Comparison of ENCODE assay signal across 1 cellular context in the genomic region with DNA sequence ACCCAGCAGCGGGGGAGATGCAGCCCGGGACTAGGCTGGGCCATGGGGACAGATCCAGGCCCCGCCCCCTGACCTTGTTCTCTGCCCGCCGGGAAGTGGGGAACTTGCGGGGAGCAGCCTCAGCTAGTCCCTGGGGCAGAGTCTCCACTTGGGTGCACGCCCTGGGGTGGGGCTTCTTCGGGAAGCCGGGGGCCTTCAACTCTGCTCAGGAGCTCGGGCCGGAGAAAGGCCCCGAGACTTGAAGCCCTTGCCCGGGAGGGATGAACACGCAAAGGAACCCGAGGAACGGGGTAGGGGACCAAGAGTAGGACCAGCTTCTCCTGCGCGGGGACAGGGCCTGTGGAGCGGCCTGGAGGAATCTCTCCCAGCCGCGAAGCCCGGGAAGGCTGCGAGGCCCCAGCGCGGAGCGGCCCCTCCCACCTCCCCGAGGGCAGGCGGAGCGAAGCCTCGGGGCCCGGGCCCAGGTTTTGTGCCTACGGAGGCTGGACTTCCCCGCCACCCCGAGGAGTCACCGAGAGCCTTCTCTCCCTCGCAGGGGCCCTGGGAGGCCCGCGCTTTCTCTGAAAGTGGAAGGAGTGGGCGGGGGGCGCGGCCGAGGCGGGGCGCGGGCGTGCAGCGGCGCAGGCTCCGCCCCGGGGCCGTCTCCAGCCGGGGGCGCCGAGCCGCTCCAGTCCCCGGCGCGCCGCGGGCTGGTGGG.
TF ChIP-seq lines count a peak whose summit lies in the region.

A gene (plus strand): TSS at position 670 of the 697 bp plus-strand sequence. CDS start 54 bp downstream, outside the sequence.

TF ChIP-seq in GM12878, 131 proteins besides CTCF, POLR2A, EP300 and RAD21 (continued from another document):
- TF ChIP-seq, protein P1, sequence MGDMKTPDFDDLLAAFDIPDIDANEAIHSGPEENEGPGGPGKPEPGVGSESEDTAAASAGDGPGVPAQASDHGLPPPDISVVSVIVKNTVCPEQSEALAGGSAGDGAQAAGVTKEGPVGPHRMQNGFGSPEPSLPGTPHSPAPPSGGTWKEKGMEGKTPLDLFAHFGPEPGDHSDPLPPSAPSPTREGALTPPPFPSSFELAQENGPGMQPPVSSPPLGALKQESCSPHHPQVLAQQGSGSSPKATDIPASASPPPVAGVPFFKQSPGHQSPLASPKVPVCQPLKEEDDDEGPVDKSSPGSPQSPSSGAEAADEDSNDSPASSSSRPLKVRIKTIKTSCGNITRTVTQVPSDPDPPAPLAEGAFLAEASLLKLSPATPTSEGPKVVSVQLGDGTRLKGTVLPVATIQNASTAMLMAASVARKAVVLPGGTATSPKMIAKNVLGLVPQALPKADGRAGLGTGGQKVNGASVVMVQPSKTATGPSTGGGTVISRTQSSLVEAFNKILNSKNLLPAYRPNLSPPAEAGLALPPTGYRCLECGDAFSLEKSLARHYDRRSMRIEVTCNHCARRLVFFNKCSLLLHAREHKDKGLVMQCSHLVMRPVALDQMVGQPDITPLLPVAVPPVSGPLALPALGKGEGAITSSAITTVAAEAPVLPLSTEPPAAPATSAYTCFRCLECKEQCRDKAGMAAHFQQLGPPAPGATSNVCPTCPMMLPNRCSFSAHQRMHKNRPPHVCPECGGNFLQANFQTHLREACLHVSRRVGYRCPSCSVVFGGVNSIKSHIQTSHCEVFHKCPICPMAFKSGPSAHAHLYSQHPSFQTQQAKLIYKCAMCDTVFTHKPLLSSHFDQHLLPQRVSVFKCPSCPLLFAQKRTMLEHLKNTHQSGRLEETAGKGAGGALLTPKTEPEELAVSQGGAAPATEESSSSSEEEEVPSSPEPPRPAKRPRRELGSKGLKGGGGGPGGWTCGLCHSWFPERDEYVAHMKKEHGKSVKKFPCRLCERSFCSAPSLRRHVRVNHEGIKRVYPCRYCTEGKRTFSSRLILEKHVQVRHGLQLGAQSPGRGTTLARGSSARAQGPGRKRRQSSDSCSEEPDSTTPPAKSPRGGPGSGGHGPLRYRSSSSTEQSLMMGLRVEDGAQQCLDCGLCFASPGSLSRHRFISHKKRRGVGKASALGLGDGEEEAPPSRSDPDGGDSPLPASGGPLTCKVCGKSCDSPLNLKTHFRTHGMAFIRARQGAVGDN (IDR thresholded peaks at IDR 0.05): 0 out of 2 replicates have a peak, but pooled peaks have one; percentile 14
- TF ChIP-seq RELA (IDR thresholded peaks at IDR 0.05; ENCODE audit: borderline replicate concordance, partially characterized antibody) (peak; percentile 42), CBX3 (IDR thresholded peaks at IDR 0.05; ENCODE audit: borderline replicate concordance, low read depth) (no peak), FOXK2 (IDR thresholded peaks at IDR 0.05) (no peak), TBL1XR1 (IDR thresholded peaks at IDR 0.05; ENCODE audit: low read depth, low read length) (no peak), BACH1 (IDR thresholded peaks at IDR 0.05; ENCODE audit: borderline replicate concordance) (no peak; the same call in 1 of the 2 replicates), MEF2A (IDR thresholded peaks at IDR 0.05; ENCODE audit: insufficient read depth, low read depth, low read length) (no peak), YBX1 (IDR thresholded peaks at IDR 0.05) (no peak), MYC (IDR thresholded peaks at IDR 0.05; ENCODE audit: insufficient read depth, insufficient read length, insufficient replicate concordance, low read length, severe bottlenecking) (no peak), DPF2 (IDR thresholded peaks at IDR 0.05) (peak; percentile 40; the same call in 1 of the 2 replicates), IRF4 (IDR thresholded peaks at IDR 0.05; ENCODE audit: low read depth, low read length) (no peak), IKZF2 (IDR thresholded peaks at IDR 0.05) (peak; percentile 33 to 49; a peak in 2 of 4 replicates), EGR1 (IDR thresholded peaks at IDR 0.05; ENCODE audit: borderline replicate concordance in 1 of 2, low read depth in 2 of 2, low read length in 2 of 2) (peak in 1 of 2 experiments; percentile 97; a peak in 2 of 3 replicates), SMAD5 (IDR thresholded peaks at IDR 0.05; ENCODE audit: low read depth) (no peak), NFYA (IDR thresholded peaks at IDR 0.05; ENCODE audit: borderline replicate concordance, low read depth, low read length) (no peak), MYB (IDR thresholded peaks at IDR 0.05; ENCODE audit: borderline replicate concordance, low read depth, low read length) (no peak), RFX5 (IDR thresholded peaks at IDR 0.05; ENCODE audit: low read depth, low read length) (no peak)
- TF ChIP-seq, protein P2, sequence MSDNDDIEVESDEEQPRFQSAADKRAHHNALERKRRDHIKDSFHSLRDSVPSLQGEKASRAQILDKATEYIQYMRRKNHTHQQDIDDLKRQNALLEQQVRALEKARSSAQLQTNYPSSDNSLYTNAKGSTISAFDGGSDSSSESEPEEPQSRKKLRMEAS (IDR thresholded peaks at IDR 0.05; ENCODE audit: low read depth, low read length): no peak
- TF ChIP-seq, protein P3, sequence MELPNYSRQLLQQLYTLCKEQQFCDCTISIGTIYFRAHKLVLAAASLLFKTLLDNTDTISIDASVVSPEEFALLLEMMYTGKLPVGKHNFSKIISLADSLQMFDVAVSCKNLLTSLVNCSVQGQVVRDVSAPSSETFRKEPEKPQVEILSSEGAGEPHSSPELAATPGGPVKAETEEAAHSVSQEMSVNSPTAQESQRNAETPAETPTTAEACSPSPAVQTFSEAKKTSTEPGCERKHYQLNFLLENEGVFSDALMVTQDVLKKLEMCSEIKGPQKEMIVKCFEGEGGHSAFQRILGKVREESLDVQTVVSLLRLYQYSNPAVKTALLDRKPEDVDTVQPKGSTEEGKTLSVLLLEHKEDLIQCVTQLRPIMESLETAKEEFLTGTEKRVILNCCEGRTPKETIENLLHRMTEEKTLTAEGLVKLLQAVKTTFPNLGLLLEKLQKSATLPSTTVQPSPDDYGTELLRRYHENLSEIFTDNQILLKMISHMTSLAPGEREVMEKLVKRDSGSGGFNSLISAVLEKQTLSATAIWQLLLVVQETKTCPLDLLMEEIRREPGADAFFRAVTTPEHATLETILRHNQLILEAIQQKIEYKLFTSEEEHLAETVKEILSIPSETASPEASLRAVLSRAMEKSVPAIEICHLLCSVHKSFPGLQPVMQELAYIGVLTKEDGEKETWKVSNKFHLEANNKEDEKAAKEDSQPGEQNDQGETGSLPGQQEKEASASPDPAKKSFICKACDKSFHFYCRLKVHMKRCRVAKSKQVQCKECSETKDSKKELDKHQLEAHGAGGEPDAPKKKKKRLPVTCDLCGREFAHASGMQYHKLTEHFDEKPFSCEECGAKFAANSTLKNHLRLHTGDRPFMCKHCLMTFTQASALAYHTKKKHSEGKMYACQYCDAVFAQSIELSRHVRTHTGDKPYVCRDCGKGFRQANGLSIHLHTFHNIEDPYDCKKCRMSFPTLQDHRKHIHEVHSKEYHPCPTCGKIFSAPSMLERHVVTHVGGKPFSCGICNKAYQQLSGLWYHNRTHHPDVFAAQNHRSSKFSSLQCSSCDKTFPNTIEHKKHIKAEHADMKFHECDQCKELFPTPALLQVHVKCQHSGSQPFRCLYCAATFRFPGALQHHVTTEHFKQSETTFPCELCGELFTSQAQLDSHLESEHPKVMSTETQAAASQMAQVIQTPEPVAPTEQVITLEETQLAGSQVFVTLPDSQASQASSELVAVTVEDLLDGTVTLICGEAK (IDR thresholded peaks at IDR 0.05; ENCODE audit: borderline replicate concordance): no peak
- TF ChIP-seq, protein P4, sequence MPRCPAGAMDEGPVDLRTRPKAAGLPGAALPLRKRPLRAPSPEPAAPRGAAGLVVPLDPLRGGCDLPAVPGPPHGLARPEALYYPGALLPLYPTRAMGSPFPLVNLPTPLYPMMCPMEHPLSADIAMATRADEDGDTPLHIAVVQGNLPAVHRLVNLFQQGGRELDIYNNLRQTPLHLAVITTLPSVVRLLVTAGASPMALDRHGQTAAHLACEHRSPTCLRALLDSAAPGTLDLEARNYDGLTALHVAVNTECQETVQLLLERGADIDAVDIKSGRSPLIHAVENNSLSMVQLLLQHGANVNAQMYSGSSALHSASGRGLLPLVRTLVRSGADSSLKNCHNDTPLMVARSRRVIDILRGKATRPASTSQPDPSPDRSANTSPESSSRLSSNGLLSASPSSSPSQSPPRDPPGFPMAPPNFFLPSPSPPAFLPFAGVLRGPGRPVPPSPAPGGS (IDR thresholded peaks at IDR 0.05; ENCODE audit: borderline replicate concordance, insufficient read depth, low read depth, low read length, poor library complexity, severe bottlenecking): no peak
- TF ChIP-seq, protein P5, sequence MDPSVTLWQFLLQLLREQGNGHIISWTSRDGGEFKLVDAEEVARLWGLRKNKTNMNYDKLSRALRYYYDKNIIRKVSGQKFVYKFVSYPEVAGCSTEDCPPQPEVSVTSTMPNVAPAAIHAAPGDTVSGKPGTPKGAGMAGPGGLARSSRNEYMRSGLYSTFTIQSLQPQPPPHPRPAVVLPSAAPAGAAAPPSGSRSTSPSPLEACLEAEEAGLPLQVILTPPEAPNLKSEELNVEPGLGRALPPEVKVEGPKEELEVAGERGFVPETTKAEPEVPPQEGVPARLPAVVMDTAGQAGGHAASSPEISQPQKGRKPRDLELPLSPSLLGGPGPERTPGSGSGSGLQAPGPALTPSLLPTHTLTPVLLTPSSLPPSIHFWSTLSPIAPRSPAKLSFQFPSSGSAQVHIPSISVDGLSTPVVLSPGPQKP (IDR thresholded peaks at IDR 0.05; ENCODE audit: low read depth, low read length): no peak
